In the genomic region with DNA sequence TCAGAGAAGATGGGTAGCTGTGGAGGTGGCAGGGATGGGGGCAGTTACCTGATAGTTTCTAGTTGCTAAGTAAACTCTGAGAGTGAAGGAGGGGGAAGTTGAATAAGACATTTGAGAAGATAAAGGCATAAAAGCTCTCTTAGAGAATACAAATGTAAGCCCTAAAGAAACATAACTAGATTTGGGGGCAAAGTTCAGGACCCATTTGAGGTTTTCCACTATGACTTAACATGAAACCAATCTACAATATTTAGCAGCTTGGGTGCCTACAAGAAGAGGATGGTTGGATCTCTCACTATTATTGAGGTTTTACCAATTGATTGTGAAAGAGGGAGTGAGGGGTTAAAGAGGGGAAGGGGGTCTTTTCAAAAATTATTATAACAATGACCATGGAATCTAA, we compare ENCODE assay signal across 30 cellular contexts. TPM values are rescaled to one million over a fixed set of nuclear protein-coding genes. Genes with fewer than 3 reads are reported as not detected.
"Had no signal": no experiment of that assay in that cellular context is flagged by ENCODE, and none has a peak within 500 bp of the region (broad histone marks: within the 10 kb centered on the region; RNA-seq: fewer than 3 reads in every experiment).

No MANE protein-coding gene starts in this region.

- H3K79me2 ChIP-seq: parathyroid adenoma had no signal

- H3K4me3 ChIP-seq: ovary, psoas muscle, skin epidermis, smooth muscle cell, spleen, suprapubic skin, testis, tibial artery, upper lobe of left lung, vagina had no signal

- H2AFZ ChIP-seq: parathyroid adenoma had no signal

- H3K27ac ChIP-seq: neutrophil, ovary, parathyroid adenoma, psoas muscle, skin epidermis, spleen, suprapubic skin, testis, tibial artery, upper lobe of left lung, vagina had no signal

- H3K9ac ChIP-seq: parathyroid adenoma had no signal

- FAIRE-seq: urothelium cell line had no signal

- H3K9me3 ChIP-seq: neutrophil, ovary, spleen, suprapubic skin, testis, tibial artery, upper lobe of left lung, vagina had no signal

- H3K36me3 ChIP-seq: neutrophil, ovary, spleen, suprapubic skin, tibial artery, upper lobe of left lung, vagina had no signal

- H3K4me2 ChIP-seq: smooth muscle cell had no signal

- ATAC-seq: naive thymus-derived CD8-positive, alpha-beta T cell; natural killer cell treated with Interleukin-12 subunit alpha and Interleukin-12 subunit beta and Interleukin-15 and Interleukin-18, amount 100 ng/mL, for 72 hours; psoas muscle; right cardiac atrium; sciatic nerve; stimulated activated memory B cell treated with anti-CD40 and anti-IgM and Interleukin-4, amounts not matched to agents 10 μg/mL and 1 μg/mL and 100 μg/mL, for 72 hours; stimulated activated naive CD8-positive, alpha-beta T cell treated with anti-CD3 and anti-CD28 coated beads, Interleukin-15, amount 100 ng/mL, for 72 hours; stimulated activated naive CD8-positive, alpha-beta T cell treated with anti-CD3 and anti-CD28 coated beads, Interleukin-15, Interleukin-2, amounts not matched to agents 100 U/mL and 50 U/mL, for 24 hours had no signal

- H3K4me1 ChIP-seq: parathyroid adenoma, psoas muscle, spleen, suprapubic skin, testis, tibial artery, upper lobe of left lung, vagina had no signal

- H3K27me3 ChIP-seq: neutrophil, ovary, spleen, suprapubic skin, testis, tibial artery, upper lobe of left lung, vagina had no signal

- DNase-seq: naive thymus-derived CD8-positive, alpha-beta T cell; nephron progenitor cell; nucleus accumbens; ovary; posterior cingulate gyrus; psoas muscle; right cardiac atrium; spleen; stimulated activated CD4-positive, alpha-beta T cell treated with anti-CD3 and anti-CD28 coated beads, Interleukin-12 subunit alpha, Interleukin-12 subunit beta, amount 100 ng/mL, for 4 hours; stimulated activated CD4-positive, alpha-beta T cell treated with anti-CD3 and anti-CD28 coated beads, Interleukin-1b, Interleukin-23, amount 100 ng/mL, for 48 hours; stimulated activated CD4-positive, alpha-beta T cell treated with anti-CD3 and anti-CD28 coated beads, Interleukin-4, amount 100 ng/mL, for 1 hour; stimulated activated CD4-positive, alpha-beta T cell treated with anti-CD3 and anti-CD28 coated beads, Interleukin-4, amount 100 ng/mL, for 4 hours; stimulated activated CD8-positive, alpha-beta memory T cell treated with anti-CD3 and anti-CD28 coated beads, Interleukin-4, amount 100 ng/mL, for 48 hours; stimulated activated naive CD4-positive, alpha-beta T cell; stimulated activated naive CD8-positive, alpha-beta T cell treated with anti-CD3 and anti-CD28 coated beads, Interleukin-15, amount 100 ng/mL, for 72 hours; stimulated activated naive CD8-positive, alpha-beta T cell treated with anti-CD3 and anti-CD28 coated beads, Interleukin-15, Interleukin-2, amounts not matched to agents 100 U/mL and 50 U/mL, for 24 hours; substantia nigra; testis; tibial artery; upper lobe of left lung had no signal

RNA-seq across cellular contexts. Expression of a gene that starts 34.4 kb away (rescaled TPM):
- total RNA-seq: naive thymus-derived CD8-positive, alpha-beta T cell; natural killer cell treated with Interleukin-12 subunit alpha and Interleukin-12 subunit beta and Interleukin-15 and Interleukin-18, amount 100 ng/mL, for 72 hours had no signal
- polyA plus RNA-seq: naive thymus-derived CD8-positive, alpha-beta T cell had no signal
